ENCODE assay signal across 8 cellular contexts in genomic region chr6:169789944-169790927, GRCh38. TPM values are rescaled to one million over a fixed set of nuclear protein-coding genes. Genes with fewer than 3 reads are reported as not detected.
DNase-seq lines count a peak whose midpoint lies in the region; ATAC-seq and TF ChIP-seq lines count a peak whose summit lies in the region.

No MANE protein-coding gene starts in this region.

- peak; percentile 93 for TF ChIP-seq CTCF in CD8-positive, alpha-beta T cell (IDR thresholded peaks at IDR 0.05)
- TF ChIP-seq CTCF in endothelial cell (IDR thresholded peaks at IDR 0.05; ENCODE audit: unreplicated experiment), result peak; percentile 91

- peak overlapping the region; percentile 58 for H3K4me3 ChIP-seq in CD8-positive, alpha-beta T cell (ENCODE audit: low read depth, low read length)

- CTCF ChIA-PET in CD8-positive, alpha-beta T cell (lab: Charles Lee), result interaction anchor here (0.6 to 4.5 kb wide), 33 partner anchors 10 to 750 kb away, joined by 3 to 52 read pairs (median 4); no protein-coding TSS in a partner anchor

- peak; percentile 57 to 84 (median 72) for DNase-seq in CD8-positive, alpha-beta T cell
- DNase-seq in HS-27A (ENCODE audit: low read depth) (peak; percentile 61), NOMO-1 (lab: John Stamatoyannopoulos, UW; ENCODE audit: unreplicated experiment in 2 of 2) (peak; percentile 60 to 64), endothelial cell (ENCODE audit: low spot score) (peak; percentile 86), middle frontal gyrus (ENCODE audit: extremely low spot score, low spot score) (peak; percentile 45)
- peak; percentile 22 for DNase-seq in activated CD8-positive, alpha-beta memory T cell treated with anti-CD3 and anti-CD28 coated beads, Interleukin-2, amount 50 U/mL, for 1 hour (ENCODE audit: extremely low read depth)
- DNase-seq in stimulated activated CD8-positive, alpha-beta memory T cell treated with anti-CD3 and anti-CD28 coated beads, Interleukin-2, amount 100 ng/mL, for 1 hour (ENCODE audit: low read depth in 2 of 2), result peak; percentile 44 to 51

- no peaks in the 10 kb centered on the region for H3K9me3 Mint-ChIP-seq in CD8-positive, alpha-beta T cell
- H3K9me3 Mint-ChIP-seq in endothelial cell (ENCODE audit: unreplicated experiment), result no peaks in the 10 kb centered on the region

- H3K27me3 Mint-ChIP-seq in CD8-positive, alpha-beta T cell (ENCODE audit: low read depth), result peaks cover 38% of the 10 kb centered on the region
- peaks cover 10% of the 10 kb centered on the region for H3K27me3 Mint-ChIP-seq in endothelial cell (ENCODE audit: unreplicated experiment)

- H3K4me1 Mint-ChIP-seq in CD8-positive, alpha-beta T cell (ENCODE audit: low read depth), result peaks cover 16% of the 10 kb centered on the region
- no peaks in the 10 kb centered on the region for H3K4me1 Mint-ChIP-seq in endothelial cell (ENCODE audit: unreplicated experiment)

- peak overlapping the region; percentile 86 for H3K4me3 Mint-ChIP-seq in CD8-positive, alpha-beta T cell
- H3K4me3 Mint-ChIP-seq in endothelial cell (ENCODE audit: unreplicated experiment), result peak overlapping the region; percentile 74

- no peaks in the 10 kb centered on the region for H3K36me3 Mint-ChIP-seq in CD8-positive, alpha-beta T cell
- H3K36me3 Mint-ChIP-seq in endothelial cell (ENCODE audit: low read depth, unreplicated experiment), result no peaks in the 10 kb centered on the region

- ATAC-seq in CD8-positive, alpha-beta T cell, result peak; percentile 98
- ATAC-seq in GM19468 (IDR thresholded peaks at IDR 0.05; ENCODE audit: extremely low read depth, unreplicated experiment), result peak; percentile 83

- H3K9me3 ChIP-seq in CD8-positive, alpha-beta T cell (ENCODE audit: low read length), result no peaks in the 10 kb centered on the region

- H3K4me1 ChIP-seq in CD8-positive, alpha-beta T cell (ENCODE audit: insufficient read depth, low read length), result peaks cover 8% of the 10 kb centered on the region

- H3K27me3 ChIP-seq in CD8-positive, alpha-beta T cell (ENCODE audit: insufficient read depth, low read length), result peaks cover 6% of the 10 kb centered on the region

- POLR2A ChIA-PET in CD8-positive, alpha-beta T cell (lab: Charles Lee), result interaction anchor here (0.8 to 1.0 kb wide), 2 partner anchors 42 to 517 kb away, joined by 3 read pairs; partner anchors contain the start of gene FAM120B

- no peak overlapping the region for H3K27ac Mint-ChIP-seq in CD8-positive, alpha-beta T cell
- H3K27ac Mint-ChIP-seq in endothelial cell (ENCODE audit: unreplicated experiment), result no peak overlapping the region

- no peaks in the 10 kb centered on the region for H3K36me3 ChIP-seq in CD8-positive, alpha-beta T cell (ENCODE audit: insufficient read depth, low read length)

- intact Hi-C loops in CD8-positive, alpha-beta T cell (cut with DNase I, micrococcal nuclease), result loop anchor here (1.0 to 5.0 kb wide), 9 partner anchors 41 to 895 kb away; no protein-coding TSS in a partner anchor

- no peak overlapping the region for H3K27ac ChIP-seq in CD8-positive, alpha-beta T cell (ENCODE audit: low read depth, low read length)

RNA-seq across cellular contexts. Expression of gene ERMARD, which starts 38.8 kb away (rescaled TPM):
- total RNA-seq in CD8-positive, alpha-beta T cell, result 10 to 100 TPM; 21.2 to 23.2 TPM
- 24.8 TPM for total RNA-seq in endothelial cell (ENCODE audit: unreplicated experiment)

RNA-seq across cellular contexts. Expression of gene DYNLT2, which starts 38.9 kb away (rescaled TPM):
- 1 to 10 TPM; 3.6 to 3.7 TPM for total RNA-seq in CD8-positive, alpha-beta T cell
- 0.62 TPM for total RNA-seq in endothelial cell (ENCODE audit: unreplicated experiment)

Comparison
In these comparisons a context has a peak if more than half of its experiments do, and no peak if none do; other contexts are left out.
1. DNase-seq: peak in every context shown above with its lines; median percentile 86 in endothelial cell; 72 in CD8-positive, alpha-beta T cell; 62 in NOMO-1; 61 in HS-27A; 48 in stimulated activated CD8-positive, alpha-beta memory T cell treated with anti-CD3 and anti-CD28 coated beads, Interleukin-2, amount 100 ng/mL, for 1 hour; 45 in middle frontal gyrus; 22 in activated CD8-positive, alpha-beta memory T cell treated with anti-CD3 and anti-CD28 coated beads, Interleukin-2, amount 50 U/mL, for 1 hour.